Comparison of ENCODE assay signal across 23 cellular contexts in genomic region chr6:143949962-143950361, GRCh38.
"Had no signal": no experiment of that assay in that cellular context is flagged by ENCODE, and none has a peak within 500 bp of the region (broad histone marks: within the 10 kb centered on the region; RNA-seq: fewer than 3 reads in every experiment).

No MANE protein-coding gene starts in this region.

- H3K4me3 ChIP-seq: dorsolateral prefrontal cortex, gastrocnemius medialis, pancreas, right lobe of liver, thoracic aorta had no signal

- DNase-seq: central memory CD4-positive, alpha-beta T cell; dorsolateral prefrontal cortex; effector CD4-positive, alpha-beta T cell; foreskin fibroblast; gastrocnemius medialis; left cardiac atrium; mammary epithelial cell; mesendoderm; midbrain; pancreas; right lobe of liver; small intestine; stimulated activated CD4-positive, alpha-beta T cell treated with anti-CD3 and anti-CD28 coated beads, Interleukin-15, amount 100 ng/mL, for 24 hours; stimulated activated CD4-positive, alpha-beta T cell treated with anti-CD3 and anti-CD28 coated beads, Interleukin-2, amount 100 ng/mL, for 48 hours; stimulated activated naive B cell treated with anti-CD40 and anti-IgM and Interleukin-4, amounts not matched to agents 10 μg/mL and 1 μg/mL and 100 μg/mL, for 72 hours; trophoblast cell had no signal

- H3K27ac ChIP-seq: epithelial cell of prostate, gastrocnemius medialis, neutrophil, pancreas, right lobe of liver, thoracic aorta had no signal

- H3K9me3 Mint-ChIP-seq: natural killer cell treated with Interleukin-12 subunit alpha and Interleukin-12 subunit beta and Interleukin-15 and Interleukin-18, amount 100 ng/mL, for 72 hours; neural crest cell; stimulated activated naive CD8-positive, alpha-beta T cell treated with anti-CD3 and anti-CD28 coated beads, Interleukin-15, Interleukin-2, amounts not matched to agents 100 ng/mL and 50 ng/mL, for 24 hours had no signal

- H3K9me3 ChIP-seq: gastrocnemius medialis, neutrophil, pancreas, right lobe of liver, thoracic aorta had no signal

- H3K27ac Mint-ChIP-seq: natural killer cell treated with Interleukin-12 subunit alpha and Interleukin-12 subunit beta and Interleukin-15 and Interleukin-18, amount 100 ng/mL, for 72 hours; stimulated activated naive B cell treated with anti-CD40 and anti-IgM and Interleukin-4, amounts not matched to agents 10 μg/mL and 1 μg/mL and 100 μg/mL, for 72 hours; stimulated activated naive CD8-positive, alpha-beta T cell treated with anti-CD3 and anti-CD28 coated beads, Interleukin-15, Interleukin-2, amounts not matched to agents 100 ng/mL and 50 ng/mL, for 24 hours had no signal

- H3K4me3 Mint-ChIP-seq: natural killer cell treated with Interleukin-12 subunit alpha and Interleukin-12 subunit beta and Interleukin-15 and Interleukin-18, amount 100 ng/mL, for 72 hours; neural crest cell; stimulated activated naive B cell treated with anti-CD40 and anti-IgM and Interleukin-4, amounts not matched to agents 10 μg/mL and 1 μg/mL and 100 μg/mL, for 72 hours; stimulated activated naive CD8-positive, alpha-beta T cell treated with anti-CD3 and anti-CD28 coated beads, Interleukin-15, Interleukin-2, amounts not matched to agents 100 ng/mL and 50 ng/mL, for 24 hours had no signal

- H3K4me1 ChIP-seq: gastrocnemius medialis, pancreas, right lobe of liver had no signal

- ATAC-seq: esophagus mucosa; gastrocnemius medialis; left cardiac atrium; natural killer cell treated with Interleukin-12 subunit alpha and Interleukin-12 subunit beta and Interleukin-15 and Interleukin-18, amount 100 ng/mL, for 72 hours; pancreas; right lobe of liver; stimulated activated naive B cell treated with anti-CD40 and anti-IgM and Interleukin-4, amounts not matched to agents 10 μg/mL and 1 μg/mL and 100 μg/mL, for 72 hours had no signal

- H3K27me3 Mint-ChIP-seq: natural killer cell treated with Interleukin-12 subunit alpha and Interleukin-12 subunit beta and Interleukin-15 and Interleukin-18, amount 100 ng/mL, for 72 hours; stimulated activated naive B cell treated with anti-CD40 and anti-IgM and Interleukin-4, amounts not matched to agents 10 μg/mL and 1 μg/mL and 100 μg/mL, for 72 hours; stimulated activated naive CD8-positive, alpha-beta T cell treated with anti-CD3 and anti-CD28 coated beads, Interleukin-15, Interleukin-2, amounts not matched to agents 100 ng/mL and 50 ng/mL, for 24 hours had no signal

- H3K36me3 Mint-ChIP-seq: natural killer cell treated with Interleukin-12 subunit alpha and Interleukin-12 subunit beta and Interleukin-15 and Interleukin-18, amount 100 ng/mL, for 72 hours had no signal

- H3K27me3 ChIP-seq: dorsolateral prefrontal cortex, gastrocnemius medialis, neutrophil, pancreas, right lobe of liver had no signal

- H3K4me1 Mint-ChIP-seq: neural crest cell; stimulated activated naive B cell treated with anti-CD40 and anti-IgM and Interleukin-4, amounts not matched to agents 10 μg/mL and 1 μg/mL and 100 μg/mL, for 72 hours had no signal

- H3K36me3 ChIP-seq: gastrocnemius medialis, right lobe of liver had no signal
